In the genomic region with DNA sequence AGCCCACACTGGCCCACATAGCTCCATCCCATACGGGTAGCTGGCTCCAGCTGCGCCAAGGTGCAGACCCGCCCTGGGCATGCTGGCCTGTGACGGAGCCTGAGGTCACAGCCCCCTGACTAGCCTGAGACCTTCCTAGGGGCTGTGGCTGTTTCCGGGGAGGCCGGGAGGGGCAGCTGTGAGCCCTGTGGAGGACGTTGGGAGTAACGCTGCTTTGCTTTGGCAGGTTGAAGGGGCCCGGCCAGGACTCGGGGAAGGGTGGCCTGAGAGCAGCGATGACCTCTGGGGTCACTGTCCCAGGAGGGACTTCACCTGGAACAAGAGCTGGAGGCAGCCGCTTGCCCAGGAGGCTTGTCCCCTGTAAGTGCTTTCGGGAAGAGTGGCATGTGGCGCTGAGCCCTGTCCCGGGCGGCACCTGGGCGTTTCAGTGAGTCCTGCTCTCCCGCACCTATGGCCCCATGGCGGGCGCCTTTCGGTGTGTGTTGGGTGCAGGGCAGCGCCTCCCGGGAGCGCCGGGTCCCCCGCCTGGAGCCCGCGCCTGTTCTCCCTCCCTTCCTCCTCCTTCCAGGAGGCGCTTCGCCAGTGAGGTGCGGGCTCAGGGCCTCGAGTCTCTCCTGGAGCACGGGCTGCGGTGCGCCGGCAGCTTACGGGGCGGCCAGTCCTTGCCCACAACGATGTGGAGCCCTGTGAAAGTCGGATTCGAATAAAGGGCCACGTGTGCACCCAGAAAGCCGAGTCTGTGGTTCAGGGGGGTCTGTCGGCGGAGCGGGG, we compare ENCODE assay signal across 9 cellular contexts. TPM values are rescaled to one million over a fixed set of nuclear protein-coding genes. Genes with fewer than 3 reads are reported as not detected.
DNase-seq lines count a peak whose midpoint lies in the region; ATAC-seq and TF ChIP-seq lines count a peak whose summit lies in the region.
"Had no signal": no experiment of that assay in that cellular context is flagged by ENCODE, and none has a peak within 500 bp of the region (broad histone marks: within the 10 kb centered on the region; RNA-seq: fewer than 3 reads in every experiment).

No MANE protein-coding gene starts in this region.

- 88 to 89% methylated on average over 13 to 32 of the region's 46 CpGs for WGBS in thyroid gland, 2 donors

- no peaks in the 10 kb centered on the region for H3K27me3 ChIP-seq in adipocyte (replicated peaks; ENCODE audit: control insufficient read depth, insufficient read depth, low read length)
- no peaks in the 10 kb centered on the region for H3K27me3 ChIP-seq in thyroid gland

- H3K9ac ChIP-seq in adipocyte (ENCODE audit: low read length), result peak overlapping the region; percentile 93

- H3K27ac ChIP-seq in thyroid gland, result peak overlapping the region; percentile 80 to 99 (median 98)

- intact Hi-C loops in thyroid gland (cut with DNase I), result no loop called here

- H3K4me3 ChIP-seq in adipocyte (ENCODE audit: low read length), result peak overlapping the region; percentile 88
- H3K4me3 ChIP-seq in thyroid gland (replicated peaks in 1 of 3), result peak overlapping the region in 1 of 3 donors; percentile 74

- no peak for TF ChIP-seq POLR2A in thyroid gland (IDR thresholded peaks at IDR 0.05)

- no peaks in the 10 kb centered on the region for H3K9me3 ChIP-seq in adipocyte (ENCODE audit: control insufficient read depth, low read length)
- H3K9me3 ChIP-seq in thyroid gland, result no peaks in the 10 kb centered on the region

- DNase-seq in activated CD8-positive, alpha-beta memory T cell treated with anti-CD3 and anti-CD28 coated beads for 24 hours, result peak; percentile 70
- no peak for DNase-seq in activated CD8-positive, alpha-beta memory T cell treated with anti-CD3 and anti-CD28 coated beads, Interleukin-2, amount 50 U/mL, for 4 hours
- DNase-seq in adipocyte (ENCODE audit: low read depth) (no peak), left lobe of liver (ENCODE audit: low spot score) (peak; percentile 59), thyroid gland (no peak), NK-92 (lab: John Stamatoyannopoulos, UW; ENCODE audit: unreplicated experiment) (no peak), NCI-H1436 treated with DMSO at 0.1 percent for 48 hours (lab: John Stamatoyannopoulos, UW) (no peak), NCI-H1694 treated with DMSO at 0.1 percent for 48 hours (lab: John Stamatoyannopoulos, UW) (no peak)

- no peak for ATAC-seq in left lobe of liver

- TF ChIP-seq CTCF in thyroid gland (IDR thresholded peaks at IDR 0.05), result no peak

- H3K4me1 ChIP-seq in adipocyte (ENCODE audit: control insufficient read depth, insufficient read depth, low read length) (peaks cover 57% of the 10 kb centered on the region), thyroid gland (peaks cover 38 to 59% of the 10 kb centered on the region in 2 donors)

- H3K36me3 ChIP-seq in adipocyte (ENCODE audit: control insufficient read depth, insufficient read depth, low read length, severe bottlenecking) (peaks cover 58% of the 10 kb centered on the region), thyroid gland (peaks cover 47 to 59% of the 10 kb centered on the region in 2 donors)

RNA-seq across cellular contexts. Expression of a gene that starts 1.1 kb away (rescaled TPM):
- total RNA-seq in left lobe of liver (48.0 TPM), thyroid gland (100 to 1,000 TPM in 1 of 4 donors, 10 to 100 TPM in 3; 50.8 to 114 (median 64.6) TPM)

RNA-seq across cellular contexts. Expression of a gene that starts 5.1 kb away (rescaled TPM):
- total RNA-seq in left lobe of liver (125 TPM), thyroid gland (1,000 to 10,000 TPM in 2 of 4 donors, 100 to 1,000 TPM in 2; 679 to 1,194 (median 893) TPM)

RNA-seq across cellular contexts. Expression of a gene that starts 11.4 kb away (rescaled TPM):
- 8.6 TPM for total RNA-seq in left lobe of liver
- total RNA-seq in thyroid gland, result not detected
- total RNA-seq: lung microvascular endothelial cell had no signal

RNA-seq across cellular contexts. Expression of a gene that starts 25.9 kb away (rescaled TPM):
- total RNA-seq in left lobe of liver, result 51.7 TPM
- total RNA-seq in thyroid gland, result 10 to 100 TPM; 16.2 to 89.2 (median 17.9) TPM

RNA-seq across cellular contexts. Expression of a gene that starts 32.7 kb away (rescaled TPM):
- 282 TPM for total RNA-seq in left lobe of liver
- total RNA-seq in thyroid gland, result 100 to 1,000 TPM in 1 of 4 donors, 10 to 100 TPM in 3; 39.2 to 182 (median 83.0) TPM

Comparison
In these comparisons a context has a peak if more than half of its experiments do, and no peak if none do; other contexts are left out.
1. DNase-seq: peak in activated CD8-positive, alpha-beta memory T cell treated with anti-CD3 and anti-CD28 coated beads for 24 hours (single experiment) and left lobe of liver (single experiment); none in activated CD8-positive, alpha-beta memory T cell treated with anti-CD3 and anti-CD28 coated beads, Interleukin-2, amount 50 U/mL, for 4 hours (single experiment), adipocyte (single experiment), thyroid gland (0 of 2), NK-92 (single experiment), NCI-H1436 treated with DMSO at 0.1 percent for 48 hours (single experiment) and NCI-H1694 treated with DMSO at 0.1 percent for 48 hours (single experiment).